ENCODE assay signal across 1 cellular context in genomic region chr11:1387961-1388762, GRCh38.
TF ChIP-seq lines count a peak whose summit lies in the region.

No MANE protein-coding gene starts in this region.

TF ChIP-seq in HCT116, 20 proteins besides CTCF, POLR2A, EP300 and RAD21 (continued from another document):
- TF ChIP-seq CEBPB (IDR thresholded peaks at IDR 0.05; ENCODE audit: low read depth), result no peak
- no peak for TF ChIP-seq POLR2AphosphoS5 (IDR thresholded peaks at IDR 0.05; ENCODE audit: low read depth, low read length)
TF ChIP-seq in HCT116: peak in this region for 0.
